In genomic region chr1:27135920-27136551, GRCh38 we compare ENCODE assay signal across 9 cellular contexts. TPM values are rescaled to one million over a fixed set of nuclear protein-coding genes. Genes with fewer than 3 reads are reported as not detected.
DNase-seq lines count a peak whose midpoint lies in the region; ATAC-seq and TF ChIP-seq lines count a peak whose summit lies in the region.
"Had no signal": no experiment of that assay in that cellular context is flagged by ENCODE, and none has a peak within 500 bp of the region (broad histone marks: within the 10 kb centered on the region; RNA-seq: fewer than 3 reads in every experiment).

No MANE protein-coding gene starts in this region.

- ATAC-seq in SK-N-SH treated with all-trans-retinoic acid at 6 μM for 48 hours: peak; percentile 54
- ATAC-seq in esophagus mucosa: peak; percentile 23
- ATAC-seq in HG02970 (IDR thresholded peaks at IDR 0.05; ENCODE audit: low FRiP score, unreplicated experiment): no peak

- peak; percentile 50 for DNase-seq in NCI-H82 (lab: John Stamatoyannopoulos, UW)
- no peak for DNase-seq in NCI-H82 treated with DMSO at 0.1 percent for 48 hours (lab: John Stamatoyannopoulos, UW; ENCODE audit: unreplicated experiment)
- peak; percentile 42 for DNase-seq in stimulated activated CD8-positive, alpha-beta memory T cell treated with anti-CD3 and anti-CD28 coated beads, Interleukin-4, amount 100 ng/mL, for 48 hours
- DNase-seq in NCI-H1092 (lab: John Stamatoyannopoulos, UW): no peak
- DNase-seq in ecto neural progenitor cell (ENCODE audit: low spot score): no peak
- DNase-seq: NCI-H1092 treated with DMSO at 0.1 percent for 48 hours had no signal

TF ChIP-seq in SK-N-SH treated with all-trans-retinoic acid at 6 μM for 48 hours, 23 proteins besides CTCF, POLR2A, EP300 and RAD21:
- TF ChIP-seq RARB (CRISPR knock-in tag; IDR thresholded peaks at IDR 0.05) (no peak), ESRRG (CRISPR knock-in tag; IDR thresholded peaks at IDR 0.05) (no peak), ZNF8 (CRISPR knock-in tag; IDR thresholded peaks at IDR 0.05) (no peak), ZNF70 (CRISPR knock-in tag; IDR thresholded peaks at IDR 0.05) (no peak), TOX (CRISPR knock-in tag; IDR thresholded peaks at IDR 0.05; ENCODE audit: borderline replicate concordance) (no peak), GLIS3 (CRISPR knock-in tag; IDR thresholded peaks at IDR 0.05) (no peak)

RNA-seq across cellular contexts. Expression of gene SLC9A1, which starts 18.9 kb away (rescaled TPM):
- total RNA-seq in esophagus mucosa: 27.3 TPM

Comparison
In these comparisons a context has a peak if more than half of its experiments do, and no peak if none do; other contexts are left out.
1. DNase-seq: peak in NCI-H82 (single experiment) and stimulated activated CD8-positive, alpha-beta memory T cell treated with anti-CD3 and anti-CD28 coated beads, Interleukin-4, amount 100 ng/mL, for 48 hours (single experiment); none in NCI-H82 treated with DMSO at 0.1 percent for 48 hours (single experiment), NCI-H1092 (single experiment) and ecto neural progenitor cell (single experiment).